8 cellular contexts compared by ENCODE assay signal in genomic region chr7:103155331-103156024, GRCh38. TPM values are rescaled to one million over a fixed set of nuclear protein-coding genes. Genes with fewer than 3 reads are reported as not detected.
DNase-seq lines count a peak whose midpoint lies in the region; ATAC-seq, FAIRE-seq and TF ChIP-seq lines count a peak whose summit lies in the region.
"Not testable (repeated sequence)": the region's sequence is repeated elsewhere in the genome, so short reads cannot be mapped to it uniquely, and the experiment has no call there.

No MANE protein-coding gene starts in this region.

- H3K9me2 ChIP-seq in SK-N-SH = not testable (repeated sequence)

- H3K36me3 ChIP-seq in SK-N-SH (replicated peaks in 1 of 2; ENCODE audit: control insufficient read depth in 1 of 2, insufficient read depth in 2 of 2, low read length in 1 of 2); GM12878 (ENCODE audit: control insufficient read depth in 2 of 2, insufficient read depth in 2 of 2, low read length in 1 of 2): not testable (repeated sequence)

- not testable (repeated sequence) for TF ChIP-seq EP300 in SK-N-SH (IDR thresholded peaks at IDR 0.05; ENCODE audit: borderline replicate concordance in 1 of 2, low read depth in 1 of 2, low read length in 1 of 2); GM12878 (IDR thresholded peaks at IDR 0.05; ENCODE audit: borderline replicate concordance in 1 of 2, control insufficient read depth in 1 of 2, low read depth in 2 of 2, low read length in 2 of 2)

- not testable (repeated sequence) for H3K4me3 ChIP-seq in SK-N-SH (ENCODE audit: low read depth in 2 of 2, low read length in 1 of 2)
- H3K4me3 ChIP-seq in GM12878 = peak overlapping the region; percentile 51

- ATAC-seq in GM18858 (IDR thresholded peaks at IDR 0.05; ENCODE audit: unreplicated experiment) = peak; percentile 46
- ATAC-seq in HG02571 (IDR thresholded peaks at IDR 0.05; ENCODE audit: unreplicated experiment) = peak; percentile 51
- ATAC-seq in activated CD8-positive, alpha-beta T cell treated with anti-CD3 and anti-CD28 coated beads, Interleukin-2, amount 10 ng/mL, durations not matched to agents 7 days and 5 days = peak; percentile 49
- peak; percentile 92 for ATAC-seq in GM12878

- 87% methylated on average over 8 of the region's 8 CpGs for WGBS in SK-N-SH (ENCODE audit: low lambda C conversion rate)
- WGBS in GM12878 (ENCODE audit: insufficient coverage, insufficient replicate concordance, low lambda C conversion rate, missing lambda C conversion rate) = 2% methylated on average over 8 of the region's 8 CpGs

- intact Hi-C loops in GM12878 (cut with micrococcal nuclease; ENCODE audit: unreplicated experiment) = not testable (repeated sequence)

- not testable (repeated sequence) for TF ChIP-seq POLR2A in GM12878 (IDR thresholded peaks at IDR 0.05; ENCODE audit: low read depth, low read length)

- H3K9me3 Mint-ChIP-seq in activated CD8-positive, alpha-beta T cell treated with anti-CD3 and anti-CD28 coated beads, Interleukin-2, amount 10 ng/mL, durations not matched to agents 7 days and 5 days (ENCODE audit: insufficient read depth) = not testable (repeated sequence)

- TF ChIP-seq CTCF in SK-N-SH (IDR thresholded peaks at IDR 0.05); GM12878 (IDR thresholded peaks at IDR 0.05 in 2 of 3, conservative IDR thresholded peaks at IDR 0.05 in 1 of 3; ENCODE audit: control insufficient read depth in 2 of 3, extremely low read depth in 1 of 3, insufficient read depth in 1 of 3, low read depth in 3 of 3, low read length in 3 of 3): not testable (repeated sequence)

- not testable (repeated sequence) for H2AFZ ChIP-seq in SK-N-SH (ENCODE audit: low read depth)
- H2AFZ ChIP-seq in GM12878 (ENCODE audit: control insufficient read depth, low read depth, low read length) = peak overlapping the region; percentile 84

- not testable (repeated sequence) for H3K9me3 ChIP-seq in SK-N-SH; GM12878 (replicated peaks; ENCODE audit: control insufficient read depth, insufficient read depth, low read length)

- RAD21 ChIA-PET in GM12878 (lab: Charles Lee; ENCODE audit: unreplicated experiment) = interaction anchor here (1.2 kb wide), 1 partner anchor 9 kb away, joined by 6 read pairs; no protein-coding TSS in a partner anchor

- peak; percentile 33 for DNase-seq in ACHN
- peak; percentile 21 for DNase-seq in HT1080 (ENCODE audit: low read depth)
- not testable (repeated sequence) for DNase-seq in SK-N-SH
- DNase-seq in activated CD8-positive, alpha-beta T cell treated with anti-CD3 and anti-CD28 coated beads, Interleukin-2, amount 10 ng/mL, durations not matched to agents 7 days and 5 days = peak; percentile 27
- DNase-seq in GM12878 (ENCODE audit: low read depth, low spot score) = peak; percentile 51
- DNase-seq in myocyte (ENCODE audit: low read depth) = peak; percentile 23

- not testable (repeated sequence) for TF ChIP-seq RAD21 in SK-N-SH (IDR thresholded peaks at IDR 0.05; ENCODE audit: low read length); GM12878 (IDR thresholded peaks at IDR 0.05; ENCODE audit: insufficient read depth, low read depth, low read length)

- H3K4me1 ChIP-seq in SK-N-SH (ENCODE audit: control insufficient read depth in 1 of 2, insufficient read depth in 2 of 2, low read depth in 1 of 2, low read length in 1 of 2); GM12878 (ENCODE audit: control insufficient read depth, insufficient read depth, low read length): not testable (repeated sequence)

- in situ Hi-C loops in ACHN (cut with HindIII; ENCODE audit: low pct_ligation_motif_present, low pct_unique_long_range_greater_than_20kb, low sequenced_read_pairs); GM12878 (cut with MboI): not testable (repeated sequence)

- not testable (repeated sequence) for BruUV-seq in GM12878 (replicated peaks; lab: Mats Ljungman, UMichigan)

- POLR2A ChIA-PET in SK-N-SH (lab: Yijun Ruan, JAX); activated CD8-positive, alpha-beta T cell treated with anti-CD3 and anti-CD28 coated beads, Interleukin-2, amount 10 ng/mL, durations not matched to agents 7 days and 5 days (lab: Charles Lee): not testable (repeated sequence)
- POLR2A ChIA-PET in GM12878 (lab: Charles Lee) = interaction anchor here (0.6 to 1.9 kb wide), 3 partner anchors 9 to 85 kb away, joined by 4 to 11 read pairs (median 8); partner anchors contain the start of genes ARMC10 and FBXL13

- H3K4me1 Mint-ChIP-seq in activated CD8-positive, alpha-beta T cell treated with anti-CD3 and anti-CD28 coated beads, Interleukin-2, amount 10 ng/mL, durations not matched to agents 7 days and 5 days (ENCODE audit: low read depth) = peaks cover 19% of the 10 kb centered on the region

- not testable (repeated sequence) for H4K20me1 ChIP-seq in SK-N-SH (ENCODE audit: insufficient read depth); GM12878 (ENCODE audit: control insufficient read depth, insufficient read depth)

- not testable (repeated sequence) for H3K27me3 ChIP-seq in SK-N-SH (ENCODE audit: insufficient read depth); GM12878 (replicated peaks in 1 of 2; ENCODE audit: control insufficient read depth in 2 of 2, insufficient read depth in 2 of 2, low read length in 1 of 2)

- not testable (repeated sequence) for H3K79me2 ChIP-seq in SK-N-SH (ENCODE audit: insufficient read depth); GM12878 (ENCODE audit: control insufficient read depth, insufficient read depth, low read length)

- not testable (repeated sequence) for H3K36me3 Mint-ChIP-seq in activated CD8-positive, alpha-beta T cell treated with anti-CD3 and anti-CD28 coated beads, Interleukin-2, amount 10 ng/mL, durations not matched to agents 7 days and 5 days (ENCODE audit: low read depth)

- H3K4me3 Mint-ChIP-seq in activated CD8-positive, alpha-beta T cell treated with anti-CD3 and anti-CD28 coated beads, Interleukin-2, amount 10 ng/mL, durations not matched to agents 7 days and 5 days = peak overlapping the region; percentile 41

- H3F3A ChIP-seq in SK-N-SH (replicated peaks; ENCODE audit: insufficient read depth) = not testable (repeated sequence)

- CTCF ChIA-PET in SK-N-SH (lab: Yijun Ruan, JAX); GM12878 (lab: Yijun Ruan, JAX): not testable (repeated sequence)
- CTCF ChIA-PET in activated CD8-positive, alpha-beta T cell treated with anti-CD3 and anti-CD28 coated beads, Interleukin-2, amount 10 ng/mL, durations not matched to agents 7 days and 5 days (lab: Charles Lee) = interaction anchor here (1.2 to 1.8 kb wide), 2 partner anchors 9 to 93 kb away, joined by 4 to 5 read pairs; no protein-coding TSS in a partner anchor

- H3K27ac ChIP-seq in SK-N-SH (ENCODE audit: low read depth in 2 of 2, low read length in 1 of 2); GM12878 (ENCODE audit: control insufficient read depth, insufficient read depth): not testable (repeated sequence)

- peak overlapping the region; percentile 9; the same call in 1 of the 2 replicates for H3K4me2 ChIP-seq in SK-N-SH
- peak overlapping the region; percentile 53 for H3K4me2 ChIP-seq in GM12878 (ENCODE audit: control insufficient read depth, insufficient read depth)

- H3K27ac Mint-ChIP-seq in activated CD8-positive, alpha-beta T cell treated with anti-CD3 and anti-CD28 coated beads, Interleukin-2, amount 10 ng/mL, durations not matched to agents 7 days and 5 days = peak overlapping the region; percentile 65

- not testable (repeated sequence) for H3K9ac ChIP-seq in SK-N-SH
- H3K9ac ChIP-seq in GM12878 (ENCODE audit: control insufficient read depth, insufficient read depth, low read length) = peak overlapping the region; percentile 10; the same call in 1 of the 2 replicates

- FAIRE-seq in GM12878 (lab: Jason Lieb, UNC) = not testable (repeated sequence)

- not testable (repeated sequence) for H3K27me3 Mint-ChIP-seq in activated CD8-positive, alpha-beta T cell treated with anti-CD3 and anti-CD28 coated beads, Interleukin-2, amount 10 ng/mL, durations not matched to agents 7 days and 5 days (ENCODE audit: low read depth)

- SMC1A ChIA-PET in GM12878 (lab: Charles Lee; ENCODE audit: uncharacterized antibody, unreplicated experiment) = interaction anchor here (0.6 to 2.2 kb wide), 4 partner anchors 10 to 122 kb away, joined by 3 to 6 read pairs (median 3); no protein-coding TSS in a partner anchor

TF ChIP-seq in GM12878, 131 proteins besides CTCF, POLR2A, EP300 and RAD21 (continues in another document):
- TF ChIP-seq HDGF (IDR thresholded peaks at IDR 0.05) (peak; percentile 88), RBBP5 (conservative IDR thresholded peaks at IDR 0.05) (0 out of 2 replicates have a peak, but pooled peaks have one; percentile 49)

RNA-seq across cellular contexts. Expression of gene NAPEPLD, which starts 6.6 kb away (rescaled TPM):
- total RNA-seq in HT1080 (2014; rRNA removed; shearing (Covaris generic)) = 3.6 and 5.0 TPM in 2 replicates
- polyA plus RNA-seq in HT1080 (2015; cell fraction: cytosol; rRNA removed) = 1.8 and 2.1 TPM in 2 replicates
- polyA plus RNA-seq in HT1080 (2015; cell fraction: nucleus; rRNA removed) = 6.1 and 7.7 TPM in 2 replicates
- 4.6 and 5.4 TPM in 2 replicates for polyA plus RNA-seq in SK-N-SH (2012; rRNA removed)
- 4.3 and 4.5 TPM in 2 replicates for polyA plus RNA-seq in SK-N-SH (2012; cell fraction: cytosol; rRNA removed)
- polyA plus RNA-seq in SK-N-SH (2012; cell fraction: nucleus; rRNA removed) = 8.3 and 19.1 TPM in 2 replicates
- total RNA-seq in activated CD8-positive, alpha-beta T cell treated with anti-CD3 and anti-CD28 coated beads, Interleukin-2, amount 10 ng/mL, durations not matched to agents 7 days and 5 days = 1 to 10 TPM; 6.0 to 6.8 TPM
- total RNA-seq in GM12878 (2013; cell fraction: nucleolus; rRNA removed) = 51.7 and 52.4 TPM in 2 replicates
- total RNA-seq in GM12878 (2014; rRNA removed) = 7.9 and 8.8 TPM in 2 replicates
- 7.3 and 7.6 TPM in 2 replicates for total RNA-seq in GM12878 (2014; rRNA removed; fragmentation: Illumina TruSeq; extraction: Trizol)
- total RNA-seq in GM12878 (2021) = 8.2 and 8.7 TPM in 2 replicates
- 2.1 TPM for polyA plus RNA-seq in GM12878 (2011; ENCODE audit: low read depth)
- 11.8 and 15.5 TPM in 2 replicates for polyA plus RNA-seq in GM12878 (2011; rRNA removed)
- polyA plus RNA-seq in GM12878 (2011; cell fraction: cytosol; rRNA removed) = 4.2 and 4.9 TPM in 2 replicates
- 14.3 and 17.3 TPM in 2 replicates for polyA plus RNA-seq in GM12878 (2011; cell fraction: nucleus; rRNA removed)
- 3.5 and 4.6 TPM in 2 replicates for polyA plus RNA-seq in GM12878 (2012)
- polyA plus RNA-seq in GM12878 (2014; fragmentation: Illumina TruSeq; extraction: Trizol) = 10.3 and 12.4 TPM in 2 replicates
- 1 to 10 TPM; 6.0 to 8.5 TPM for polyA plus RNA-seq in GM12878 (2014; fragmentation: Nextera tagmentation; extraction: Ambion mirVana)
- 6.6 and 9.2 TPM in 2 replicates for polyA plus RNA-seq in GM12878 (2014; rRNA removed)
- polyA plus RNA-seq in GM12878 (2016; fragmentation: Nextera tagmentation; extraction: Ambion mirVana) = 10 to 100 TPM; 13.9 to 16.2 TPM
- 9.6 and 11.6 TPM in 2 replicates for polyA minus RNA-seq in GM12878 (2011; rRNA and poly(A)+ RNA removed)
- polyA minus RNA-seq in GM12878 (2011; cell fraction: cytosol; rRNA and poly(A)+ RNA removed) = 3.1 and 4.3 TPM in 2 replicates
- 14.4 and 20.3 TPM in 2 replicates for polyA minus RNA-seq in GM12878 (2011; cell fraction: nucleus; rRNA and poly(A)+ RNA removed)
- total RNA-seq in myocyte = 8.6 and 10.0 TPM in 2 replicates
- 6.6 TPM for polyA plus RNA-seq in myocyte (2012)
